1 cellular context compared by ENCODE assay signal in the genomic region with DNA sequence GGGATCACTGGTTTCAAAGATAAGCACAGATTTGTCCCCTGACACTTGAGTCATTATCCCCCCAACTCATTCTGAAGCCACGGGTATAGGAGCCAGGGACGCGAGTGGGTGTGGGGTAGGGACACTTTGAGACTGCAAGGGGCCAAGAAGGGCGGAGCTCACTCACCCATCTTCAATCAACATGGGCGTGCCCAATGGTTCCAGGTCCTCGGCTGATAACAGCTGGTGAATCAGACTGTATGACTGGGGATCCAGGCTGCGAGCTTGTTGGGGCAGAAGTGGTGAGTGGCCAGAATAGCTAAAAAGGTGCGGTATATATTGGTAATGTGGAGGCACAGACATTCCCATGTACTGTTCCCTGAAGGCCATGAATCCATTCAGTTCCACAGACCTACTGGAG.
TF ChIP-seq lines count a peak whose summit lies in the region.

No MANE protein-coding gene starts in this region.

TF ChIP-seq in K562, 482 proteins besides CTCF, POLR2A, EP300 and RAD21:
- peak in 1 of 2 experiments; percentile 53; a peak in 2 of 4 replicates for TF ChIP-seq KDM1A (IDR thresholded peaks at IDR 0.05)
- TF ChIP-seq, protein P1, sequence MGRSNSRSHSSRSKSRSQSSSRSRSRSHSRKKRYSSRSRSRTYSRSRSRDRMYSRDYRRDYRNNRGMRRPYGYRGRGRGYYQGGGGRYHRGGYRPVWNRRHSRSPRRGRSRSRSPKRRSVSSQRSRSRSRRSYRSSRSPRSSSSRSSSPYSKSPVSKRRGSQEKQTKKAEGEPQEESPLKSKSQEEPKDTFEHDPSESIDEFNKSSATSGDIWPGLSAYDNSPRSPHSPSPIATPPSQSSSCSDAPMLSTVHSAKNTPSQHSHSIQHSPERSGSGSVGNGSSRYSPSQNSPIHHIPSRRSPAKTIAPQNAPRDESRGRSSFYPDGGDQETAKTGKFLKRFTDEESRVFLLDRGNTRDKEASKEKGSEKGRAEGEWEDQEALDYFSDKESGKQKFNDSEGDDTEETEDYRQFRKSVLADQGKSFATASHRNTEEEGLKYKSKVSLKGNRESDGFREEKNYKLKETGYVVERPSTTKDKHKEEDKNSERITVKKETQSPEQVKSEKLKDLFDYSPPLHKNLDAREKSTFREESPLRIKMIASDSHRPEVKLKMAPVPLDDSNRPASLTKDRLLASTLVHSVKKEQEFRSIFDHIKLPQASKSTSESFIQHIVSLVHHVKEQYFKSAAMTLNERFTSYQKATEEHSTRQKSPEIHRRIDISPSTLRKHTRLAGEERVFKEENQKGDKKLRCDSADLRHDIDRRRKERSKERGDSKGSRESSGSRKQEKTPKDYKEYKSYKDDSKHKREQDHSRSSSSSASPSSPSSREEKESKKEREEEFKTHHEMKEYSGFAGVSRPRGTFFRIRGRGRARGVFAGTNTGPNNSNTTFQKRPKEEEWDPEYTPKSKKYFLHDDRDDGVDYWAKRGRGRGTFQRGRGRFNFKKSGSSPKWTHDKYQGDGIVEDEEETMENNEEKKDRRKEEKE (IDR thresholded peaks at IDR 0.05; ENCODE audit: borderline replicate concordance in 1 of 2, control insufficient read depth in 1 of 2, low read depth in 2 of 2, low read length in 1 of 2): no peak
- TF ChIP-seq FOSL1 (tag; conservative IDR thresholded peaks at IDR 0.05): peak; percentile 36; the same call in 1 of the 2 replicates
- no peak for TF ChIP-seq RBFOX2 (IDR thresholded peaks at IDR 0.05; ENCODE audit: low read depth, low read length)
- TF ChIP-seq, protein P2, sequence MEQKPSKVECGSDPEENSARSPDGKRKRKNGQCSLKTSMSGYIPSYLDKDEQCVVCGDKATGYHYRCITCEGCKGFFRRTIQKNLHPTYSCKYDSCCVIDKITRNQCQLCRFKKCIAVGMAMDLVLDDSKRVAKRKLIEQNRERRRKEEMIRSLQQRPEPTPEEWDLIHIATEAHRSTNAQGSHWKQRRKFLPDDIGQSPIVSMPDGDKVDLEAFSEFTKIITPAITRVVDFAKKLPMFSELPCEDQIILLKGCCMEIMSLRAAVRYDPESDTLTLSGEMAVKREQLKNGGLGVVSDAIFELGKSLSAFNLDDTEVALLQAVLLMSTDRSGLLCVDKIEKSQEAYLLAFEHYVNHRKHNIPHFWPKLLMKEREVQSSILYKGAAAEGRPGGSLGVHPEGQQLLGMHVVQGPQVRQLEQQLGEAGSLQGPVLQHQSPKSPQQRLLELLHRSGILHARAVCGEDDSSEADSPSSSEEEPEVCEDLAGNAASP (IDR thresholded peaks at IDR 0.05): no peak
- no peak for TF ChIP-seq NFATC3 (IDR thresholded peaks at IDR 0.05)
- no peak for TF ChIP-seq XRCC3 (IDR thresholded peaks at IDR 0.05)
- TF ChIP-seq, protein P3, sequence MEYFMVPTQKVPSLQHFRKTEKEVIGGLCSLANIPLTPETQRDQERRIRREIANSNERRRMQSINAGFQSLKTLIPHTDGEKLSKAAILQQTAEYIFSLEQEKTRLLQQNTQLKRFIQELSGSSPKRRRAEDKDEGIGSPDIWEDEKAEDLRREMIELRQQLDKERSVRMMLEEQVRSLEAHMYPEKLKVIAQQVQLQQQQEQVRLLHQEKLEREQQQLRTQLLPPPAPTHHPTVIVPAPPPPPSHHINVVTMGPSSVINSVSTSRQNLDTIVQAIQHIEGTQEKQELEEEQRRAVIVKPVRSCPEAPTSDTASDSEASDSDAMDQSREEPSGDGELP (CRISPR knock-in tag; IDR thresholded peaks at IDR 0.05; ENCODE audit: borderline replicate concordance): peak; percentile 15; the same call in 1 of the 2 replicates
- TF ChIP-seq EZH2 (IDR thresholded peaks at IDR 0.05; ENCODE audit: borderline replicate concordance, low read depth, low read length): no peak
- TF ChIP-seq MTF1 (CRISPR knock-in tag; IDR thresholded peaks at IDR 0.05; ENCODE audit: borderline replicate concordance): no peak
